Comparison of ENCODE assay signal across 8 cellular contexts in the genomic region with DNA sequence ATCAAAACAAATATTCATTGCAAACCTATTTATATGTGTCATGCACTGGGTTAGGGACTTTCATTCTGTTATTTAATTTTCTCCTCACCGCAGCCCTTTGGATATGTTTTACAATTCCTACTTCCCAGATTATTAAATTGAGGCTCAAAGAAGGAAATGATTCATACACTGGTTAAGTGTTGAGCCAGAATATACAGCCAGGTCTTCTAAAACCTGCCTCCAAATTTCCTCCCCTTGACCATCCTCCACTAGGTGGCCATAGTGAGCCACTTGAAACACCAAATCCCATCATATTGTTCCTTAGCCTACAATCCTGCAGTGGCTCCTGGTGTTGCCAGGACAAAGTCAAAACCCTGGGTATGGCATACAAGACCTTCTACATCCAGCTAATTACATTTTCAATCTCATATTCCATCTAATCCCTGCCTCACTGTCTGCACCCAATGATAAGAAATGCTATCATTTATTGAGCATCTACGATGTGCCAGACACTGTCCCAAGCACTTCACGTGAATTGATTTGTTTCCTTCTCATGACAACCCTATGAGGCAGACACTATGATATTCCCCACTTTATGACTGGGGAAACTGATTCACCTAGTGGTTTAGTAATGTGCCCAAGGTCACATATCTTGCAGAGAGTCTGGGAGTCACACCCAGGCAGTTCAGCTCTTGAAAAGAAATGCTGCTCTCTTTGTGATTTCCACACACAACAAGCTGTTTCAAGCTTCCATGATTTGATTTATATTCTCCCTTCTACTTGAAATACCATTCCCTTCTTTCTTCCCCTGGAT. TPM values are rescaled to one million over a fixed set of nuclear protein-coding genes. Genes with fewer than 3 reads are reported as not detected.
DNase-seq lines count a peak whose midpoint lies in the region; ATAC-seq and TF ChIP-seq lines count a peak whose summit lies in the region.

No MANE protein-coding gene starts in this region.

- peak; percentile 51 for DNase-seq in CD1c-positive myeloid dendritic cell (ENCODE audit: extremely low spot score)
- DNase-seq in HFFc6, result peak; percentile 84
- DNase-seq in foreskin keratinocyte, result peak; percentile 73 to 88
- DNase-seq in gastrocnemius medialis, result no peak
- DNase-seq in activated CD4-positive, CD25-positive, alpha-beta regulatory T cell treated with anti-CD3 and anti-CD28 coated beads, Interleukin-2, amount 50 U/mL, for 72 hours, result no peak
- DNase-seq in effector memory CD8-positive, alpha-beta T cell, result no peak

- H3K36me3 Mint-ChIP-seq in HFFc6 (ENCODE audit: low read depth), result peaks cover 18% of the 10 kb centered on the region
- no peaks in the 10 kb centered on the region for H3K36me3 Mint-ChIP-seq in effector memory CD8-positive, alpha-beta T cell (ENCODE audit: insufficient read depth)

- peaks cover 9% of the 10 kb centered on the region for H3K27me3 Mint-ChIP-seq in HFFc6 (ENCODE audit: insufficient read depth)
- H3K27me3 Mint-ChIP-seq in effector memory CD8-positive, alpha-beta T cell, result peaks cover 8 to 33% of the 10 kb centered on the region in 2 donors

- H3K9me3 ChIP-seq in gastrocnemius medialis, result no peaks in the 10 kb centered on the region

- H3K4me3 Mint-ChIP-seq in HFFc6, result peak overlapping the region; percentile 72
- H3K4me3 Mint-ChIP-seq in effector memory CD8-positive, alpha-beta T cell, result no peak overlapping the region

- no peak for TF ChIP-seq POLR2A in gastrocnemius medialis (IDR thresholded peaks at IDR 0.05)

- H3K27ac Mint-ChIP-seq in HFFc6, result peak overlapping the region; percentile 93
- no peak overlapping the region for H3K27ac Mint-ChIP-seq in effector memory CD8-positive, alpha-beta T cell

- H3K27me3 ChIP-seq in foreskin keratinocyte, result no peaks in the 10 kb centered on the region
- H3K27me3 ChIP-seq in gastrocnemius medialis, result no peaks in the 10 kb centered on the region

- H3K4me3 ChIP-seq in gastrocnemius medialis, result no peak overlapping the region

- H3K27ac ChIP-seq in foreskin keratinocyte (peak overlapping the region; percentile 22), gastrocnemius medialis (no peak overlapping the region)

- H3K4me1 Mint-ChIP-seq in HFFc6 (ENCODE audit: low read depth), result peaks cover 49% of the 10 kb centered on the region
- no peaks in the 10 kb centered on the region for H3K4me1 Mint-ChIP-seq in effector memory CD8-positive, alpha-beta T cell (ENCODE audit: low read depth in 2 of 2)

- no peaks in the 10 kb centered on the region for H3K36me3 ChIP-seq in gastrocnemius medialis

- in situ Hi-C loops in gastrocnemius medialis (cut with MboI; ENCODE audit: low sequenced_read_pairs in 4 of 4), result loop anchor here in 2 of 4 donors (10.0 to 25.0 kb wide), 4 partner anchors 125 to 1025 kb away; a partner anchor contains a TSS

- H3K4me1 ChIP-seq in foreskin keratinocyte (peaks cover 23% of the 10 kb centered on the region), gastrocnemius medialis (peaks cover 2 to 7% of the 10 kb centered on the region in 2 donors)

- intact Hi-C loops in gastrocnemius medialis (cut with DNase I; ENCODE audit: low total_unique reads), result loop anchor here (10.0 kb wide), 1 partner anchor 1025 kb away; no protein-coding TSS in a partner anchor

- TF ChIP-seq CTCF in HFFc6 (IDR thresholded peaks at IDR 0.05), result peak; percentile 95
- peak; percentile 96 for TF ChIP-seq CTCF in foreskin keratinocyte (conservative IDR thresholded peaks at IDR 0.05)
- peak in 4 of 5 experiments; percentile 14 to 56 (median 44) for TF ChIP-seq CTCF in gastrocnemius medialis (IDR thresholded peaks at IDR 0.05 in 4 of 5, conservative IDR thresholded peaks at IDR 0.05 in 1 of 5)

- peaks cover 9% of the 10 kb centered on the region for H3K9me3 Mint-ChIP-seq in HFFc6
- no peaks in the 10 kb centered on the region for H3K9me3 Mint-ChIP-seq in effector memory CD8-positive, alpha-beta T cell

- ATAC-seq in SK-N-SH treated with all-trans-retinoic acid at 6 μM for 48 hours, result peak; percentile 91
- peak; percentile 62 for ATAC-seq in foreskin keratinocyte
- ATAC-seq in gastrocnemius medialis, result peak in 1 of 2 donors; percentile 65
- no peak for ATAC-seq in GM21360 (IDR thresholded peaks at IDR 0.05; ENCODE audit: unreplicated experiment)
- ATAC-seq in effector memory CD8-positive, alpha-beta T cell (replicated peaks), result no peak

TF ChIP-seq in SK-N-SH treated with all-trans-retinoic acid at 6 μM for 48 hours, 23 proteins besides CTCF, POLR2A, EP300 and RAD21:
- TF ChIP-seq ZNF70 (CRISPR knock-in tag; IDR thresholded peaks at IDR 0.05), result no peak
- TF ChIP-seq ZC3H10 (CRISPR knock-in tag; IDR thresholded peaks at IDR 0.05), result peak; percentile 61; the same call in 1 of the 2 replicates

RNA-seq across cellular contexts. Expression of a gene that starts 23.6 kb away (rescaled TPM):
- 100 to 1,000 TPM in 5 of 6 experiments, 10 to 100 TPM in 1; 99.5 to 121 (median 107) TPM for total RNA-seq in HFFc6 (2021; fragmentation: NEBNext Ultra II Directional; extraction: Animal tissue kit (Norgen Biotek cat#: 25700))
- total RNA-seq in foreskin keratinocyte (73.1 and 81.4 TPM in 2 replicates), gastrocnemius medialis (10 to 100 TPM in 1 of 4 donors, 1 to 10 TPM in 3; 2.8 to 15.1 (median 6.6) TPM)
- 14.9 and 19.7 TPM in 2 replicates for polyA plus RNA-seq in foreskin keratinocyte

Comparison
In these comparisons a context has a peak if more than half of its experiments do, and no peak if none do; other contexts are left out.
1. DNase-seq: peak in CD1c-positive myeloid dendritic cell (single experiment), HFFc6 (single experiment) and foreskin keratinocyte (2 of 2); none in gastrocnemius medialis (0 of 2), activated CD4-positive, CD25-positive, alpha-beta regulatory T cell treated with anti-CD3 and anti-CD28 coated beads, Interleukin-2, amount 50 U/mL, for 72 hours (single experiment) and effector memory CD8-positive, alpha-beta T cell (0 of 3).
2. CTCF ChIP-seq: peak in every context shown above with its lines; median percentile 96 in foreskin keratinocyte; 95 in HFFc6; 44 in gastrocnemius medialis.
3. ATAC-seq: peak in SK-N-SH treated with all-trans-retinoic acid at 6 μM for 48 hours (single experiment) and foreskin keratinocyte (single experiment); none in GM21360 (single experiment) and effector memory CD8-positive, alpha-beta T cell (single experiment).